24 cellular contexts compared by ENCODE assay signal in the genomic region with DNA sequence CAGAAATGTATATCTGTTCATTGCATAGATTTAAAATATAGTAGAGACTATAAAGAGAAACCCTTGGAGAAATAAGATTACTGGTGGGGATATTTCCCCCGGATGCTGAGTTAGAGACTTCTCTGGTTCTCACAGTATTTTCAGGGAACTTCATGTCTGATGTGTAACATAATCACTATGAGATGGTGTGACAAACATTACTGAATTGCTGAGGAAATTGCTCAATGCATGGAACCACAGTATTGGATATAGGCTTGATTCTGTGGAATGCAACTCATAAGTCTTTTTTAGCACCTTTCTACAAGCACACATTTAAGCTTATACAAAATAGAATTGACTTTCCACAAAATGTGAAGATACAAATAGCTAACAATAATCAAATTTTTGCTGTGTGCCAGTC.
A peak's percentile ranks its signal among the peaks of the same experiment; 100 is the strongest.
DNase-seq lines count a peak whose midpoint lies in the region; ATAC-seq and TF ChIP-seq lines count a peak whose summit lies in the region.
"Had no signal": no experiment of that assay in that cellular context is flagged by ENCODE, and none has a peak within 500 bp of the region (broad histone marks: within the 10 kb centered on the region; RNA-seq: fewer than 3 reads in every experiment).

No MANE protein-coding gene starts in this region.

- H3K4me3 ChIP-seq in choroid plexus epithelial cell (ENCODE audit: low read depth, low read length), result no peak overlapping the region
- H3K4me3 ChIP-seq: breast epithelium, dorsolateral prefrontal cortex, sigmoid colon had no signal

- no peak overlapping the region for H3K27ac Mint-ChIP-seq in activated naive CD8-positive, alpha-beta T cell treated with anti-CD3 and anti-CD28 coated beads, Interleukin-2, amount 50 U/mL, for 24 hours
- H3K27ac Mint-ChIP-seq: activated naive CD8-positive, alpha-beta T cell; natural killer cell; stimulated activated effector memory CD8-positive, alpha-beta T cell treated with anti-CD3 and anti-CD28 coated beads, Interleukin-12 subunit alpha, Interleukin-12 subunit beta, amount 100 ng/mL, for 72 hours had no signal

- H3K4me3 Mint-ChIP-seq in activated naive CD8-positive, alpha-beta T cell treated with anti-CD3 and anti-CD28 coated beads, Interleukin-2, amount 50 U/mL, for 24 hours, result no peak overlapping the region
- H3K4me3 Mint-ChIP-seq: activated naive CD8-positive, alpha-beta T cell; natural killer cell; stimulated activated effector memory CD8-positive, alpha-beta T cell treated with anti-CD3 and anti-CD28 coated beads, Interleukin-12 subunit alpha, Interleukin-12 subunit beta, amount 100 ng/mL, for 72 hours had no signal

- no peaks in the 10 kb centered on the region for H3K36me3 Mint-ChIP-seq in activated naive CD8-positive, alpha-beta T cell treated with anti-CD3 and anti-CD28 coated beads, Interleukin-2, amount 50 U/mL, for 24 hours (ENCODE audit: low read depth)
- H3K36me3 Mint-ChIP-seq: activated naive CD8-positive, alpha-beta T cell; natural killer cell; stimulated activated effector memory CD8-positive, alpha-beta T cell treated with anti-CD3 and anti-CD28 coated beads, Interleukin-12 subunit alpha, Interleukin-12 subunit beta, amount 100 ng/mL, for 72 hours had no signal

- no peaks in the 10 kb centered on the region for H3K4me1 Mint-ChIP-seq in activated naive CD8-positive, alpha-beta T cell treated with anti-CD3 and anti-CD28 coated beads, Interleukin-2, amount 50 U/mL, for 24 hours
- H3K4me1 Mint-ChIP-seq: natural killer cell; stimulated activated effector memory CD8-positive, alpha-beta T cell treated with anti-CD3 and anti-CD28 coated beads, Interleukin-12 subunit alpha, Interleukin-12 subunit beta, amount 100 ng/mL, for 72 hours had no signal

- peaks cover 13% of the 10 kb centered on the region for H3K27me3 Mint-ChIP-seq in activated naive CD8-positive, alpha-beta T cell treated with anti-CD3 and anti-CD28 coated beads, Interleukin-2, amount 50 U/mL, for 24 hours

- no peak for TF ChIP-seq CTCF in choroid plexus epithelial cell (conservative IDR thresholded peaks at IDR 0.05; ENCODE audit: low read depth, low read length)
- no peak for TF ChIP-seq CTCF in omental fat pad (IDR thresholded peaks at IDR 0.05)

- H3K9me3 Mint-ChIP-seq in activated naive CD8-positive, alpha-beta T cell treated with anti-CD3 and anti-CD28 coated beads, Interleukin-2, amount 50 U/mL, for 24 hours, result no peaks in the 10 kb centered on the region
- H3K9me3 Mint-ChIP-seq: natural killer cell; stimulated activated effector memory CD8-positive, alpha-beta T cell treated with anti-CD3 and anti-CD28 coated beads, Interleukin-12 subunit alpha, Interleukin-12 subunit beta, amount 100 ng/mL, for 72 hours had no signal

- DNase-seq in EH (ENCODE audit: low read depth), result peak; percentile 83
- DNase-seq in RPMI7951 (ENCODE audit: low read depth), result peak; percentile 27
- peak; percentile 76 for DNase-seq in choroid plexus epithelial cell (ENCODE audit: low read depth)
- DNase-seq in iris pigment epithelial cell (ENCODE audit: low read depth), result peak; percentile 73
- DNase-seq in cerebellar cortex (ENCODE audit: low spot score), result no peak
- no peak for DNase-seq in omental fat pad (ENCODE audit: low spot score)
- no peak for DNase-seq in activated naive CD8-positive, alpha-beta T cell treated with anti-CD3 and anti-CD28 coated beads, Interleukin-2, amount 50 U/mL, for 24 hours
- DNase-seq: activated CD4-positive, CD25-positive, alpha-beta regulatory T cell treated with anti-CD3 and anti-CD28 coated beads, Interleukin-2, amount 50 U/mL, for 72 hours; C1 segment of cervical spinal cord; Calu3; dorsolateral prefrontal cortex; head of caudate nucleus; Kasumi-1; left colon; natural killer cell; NCI-H1105; NCI-H2029 treated with DMSO at 0.1 percent for 48 hours; NK-92 treated with Interleukin-12 subunit alpha and Interleukin-12 subunit beta, amount 100 ng/mL, for 24 hours; sigmoid colon; T-helper 9 cell had no signal

- no peak for ATAC-seq in HG03045 (IDR thresholded peaks at IDR 0.05; ENCODE audit: unreplicated experiment)
- ATAC-seq in omental fat pad (ENCODE audit: low FRiP score), result no peak
- ATAC-seq in activated naive CD8-positive, alpha-beta T cell treated with anti-CD3 and anti-CD28 coated beads, Interleukin-2, amount 50 U/mL, for 24 hours, result no peak
- ATAC-seq: left colon; natural killer cell; stimulated activated effector memory CD8-positive, alpha-beta T cell treated with anti-CD3 and anti-CD28 coated beads, Interleukin-12 subunit alpha, Interleukin-12 subunit beta, amount 100 ng/mL, for 72 hours had no signal

Comparison
In these comparisons a context has a peak if more than half of its experiments do, and no peak if none do; other contexts are left out.
1. DNase-seq: peak in EH (single experiment), RPMI7951 (single experiment), choroid plexus epithelial cell (single experiment) and iris pigment epithelial cell (single experiment); none in cerebellar cortex (single experiment), omental fat pad (single experiment) and activated naive CD8-positive, alpha-beta T cell treated with anti-CD3 and anti-CD28 coated beads, Interleukin-2, amount 50 U/mL, for 24 hours (single experiment).